Comparison of ENCODE assay signal across 8 cellular contexts in the genomic region with DNA sequence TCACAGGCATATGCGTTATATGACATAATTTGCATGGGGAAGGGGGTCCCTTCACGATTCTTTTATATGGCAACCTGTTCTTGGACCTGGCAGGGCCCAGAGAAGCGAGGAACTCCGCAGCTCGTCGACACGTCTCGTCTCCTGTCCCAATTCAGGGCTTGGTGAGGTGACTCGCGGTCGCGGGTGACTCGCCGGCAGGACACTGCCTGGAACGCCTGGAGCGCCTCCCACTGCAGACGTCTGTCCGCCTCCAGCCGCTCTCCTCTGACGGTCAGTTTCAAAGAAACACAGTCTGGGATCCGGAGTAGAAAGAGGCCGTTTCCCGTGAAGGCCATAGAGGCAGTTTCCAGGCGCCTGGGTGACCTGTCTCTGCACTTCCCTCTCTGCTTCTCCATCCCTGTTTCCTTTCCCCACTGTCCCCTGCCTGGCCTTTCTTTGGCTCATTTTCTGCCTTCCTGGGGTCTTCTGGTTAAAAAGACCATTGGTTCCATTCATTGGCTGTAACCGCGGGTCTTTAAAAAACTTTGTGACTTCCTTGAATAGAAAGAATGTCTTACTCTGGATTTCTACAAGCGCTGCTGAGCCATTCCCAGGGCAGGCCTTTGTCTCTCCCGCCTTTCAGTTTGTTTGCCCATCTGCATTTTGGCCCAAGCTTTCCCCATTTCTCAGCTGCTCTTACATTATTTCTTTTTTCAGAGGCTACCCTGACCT. TPM values are rescaled to one million over a fixed set of nuclear protein-coding genes. Genes with fewer than 3 reads are reported as not detected.
A peak's percentile ranks its signal among the peaks of the same experiment; 100 is the strongest.
DNase-seq lines count a peak whose midpoint lies in the region; ATAC-seq and TF ChIP-seq lines count a peak whose summit lies in the region.

No MANE protein-coding gene starts in this region.

- no peaks in the 10 kb centered on the region for H3K27me3 Mint-ChIP-seq in WTC11 (ENCODE audit: low read depth)

- CTCF ChIA-PET in WTC11 (lab: Charles Lee) = interaction anchor here (1.0 to 3.1 kb wide), 6 partner anchors 18 to 145 kb away, joined by 3 to 23 read pairs (median 5); no protein-coding TSS in a partner anchor

- H3K9me3 ChIP-seq in ES-I3 (ENCODE audit: control insufficient read depth, insufficient read depth, low read length) = no peaks in the 10 kb centered on the region

- intact Hi-C loops in left ventricle myocardium superior (cut with micrococcal nuclease) = loop anchor here (10.0 kb wide), 1 partner anchor 95 kb away; no protein-coding TSS in a partner anchor

- H3K9me3 Mint-ChIP-seq in WTC11 = no peaks in the 10 kb centered on the region

- no peaks in the 10 kb centered on the region for H3K27me3 ChIP-seq in rectal smooth muscle tissue (ENCODE audit: control insufficient read depth, insufficient read depth, low read length)

- TF ChIP-seq CTCF in WTC11 (IDR thresholded peaks at IDR 0.05) = no peak

- DNase-seq in WTC11 (ENCODE audit: low spot score) (no peak), left ventricle myocardium superior (peak; percentile 58), NCI-H2196 (lab: John Stamatoyannopoulos, UW; ENCODE audit: unreplicated experiment) (no peak), GM19238 (ENCODE audit: insufficient read length, low spot score) (no peak), GM19240 (ENCODE audit: insufficient read length, low spot score) (no peak)

- H3K27ac Mint-ChIP-seq in WTC11 = peak overlapping the region; percentile 85

- H3K27ac ChIP-seq in rectal smooth muscle tissue (ENCODE audit: low read depth, low read length) = no peak overlapping the region

- H3K4me1 ChIP-seq in ES-I3 (ENCODE audit: insufficient read depth, low read length) (peaks cover 38% of the 10 kb centered on the region), rectal smooth muscle tissue (ENCODE audit: control insufficient read depth, insufficient read depth, low read length) (peaks cover 2% of the 10 kb centered on the region)

- H3K9ac ChIP-seq in ES-I3 (ENCODE audit: low read depth, low read length) (peak overlapping the region; percentile 89), rectal smooth muscle tissue (ENCODE audit: low read length) (no peak overlapping the region)

- H3K36me3 ChIP-seq in ES-I3 (ENCODE audit: insufficient read depth, low read length) (peaks cover 47% of the 10 kb centered on the region), rectal smooth muscle tissue (ENCODE audit: control insufficient read depth, insufficient read depth, low read length) (peaks cover 3% of the 10 kb centered on the region)

- POLR2A ChIA-PET in WTC11 (lab: Charles Lee) = interaction anchor here (0.7 to 2.5 kb wide), 5 partner anchors 13 to 121 kb away, joined by 3 to 17 read pairs (median 4); no protein-coding TSS in a partner anchor

- H3K36me3 Mint-ChIP-seq in WTC11 = peaks cover 38% of the 10 kb centered on the region

- peaks cover 41% of the 10 kb centered on the region for H3K4me1 Mint-ChIP-seq in WTC11

- peak overlapping the region; percentile 81 for H3K4me3 Mint-ChIP-seq in WTC11

- ATAC-seq in WTC11 = no peak
- ATAC-seq in left ventricle myocardium superior = no peak
- no peak for ATAC-seq in HG03025 (IDR thresholded peaks at IDR 0.05; ENCODE audit: low FRiP score, unreplicated experiment)

- peak overlapping the region; percentile 88 for H3K4me3 ChIP-seq in rectal smooth muscle tissue (ENCODE audit: low read length)

TF ChIP-seq in WTC11, 78 proteins besides CTCF, POLR2A, EP300 and RAD21 (continues in another document):
- TF ChIP-seq, protein P1, sequence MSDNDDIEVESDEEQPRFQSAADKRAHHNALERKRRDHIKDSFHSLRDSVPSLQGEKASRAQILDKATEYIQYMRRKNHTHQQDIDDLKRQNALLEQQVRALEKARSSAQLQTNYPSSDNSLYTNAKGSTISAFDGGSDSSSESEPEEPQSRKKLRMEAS (CRISPR knock-in tag; IDR thresholded peaks at IDR 0.05) = no peak
- no peak for TF ChIP-seq ETV6 (CRISPR knock-in tag; IDR thresholded peaks at IDR 0.05)
- TF ChIP-seq, protein P2, sequence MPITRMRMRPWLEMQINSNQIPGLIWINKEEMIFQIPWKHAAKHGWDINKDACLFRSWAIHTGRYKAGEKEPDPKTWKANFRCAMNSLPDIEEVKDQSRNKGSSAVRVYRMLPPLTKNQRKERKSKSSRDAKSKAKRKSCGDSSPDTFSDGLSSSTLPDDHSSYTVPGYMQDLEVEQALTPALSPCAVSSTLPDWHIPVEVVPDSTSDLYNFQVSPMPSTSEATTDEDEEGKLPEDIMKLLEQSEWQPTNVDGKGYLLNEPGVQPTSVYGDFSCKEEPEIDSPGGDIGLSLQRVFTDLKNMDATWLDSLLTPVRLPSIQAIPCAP (CRISPR knock-in tag; IDR thresholded peaks at IDR 0.05) = no peak
- TF ChIP-seq, protein P3, sequence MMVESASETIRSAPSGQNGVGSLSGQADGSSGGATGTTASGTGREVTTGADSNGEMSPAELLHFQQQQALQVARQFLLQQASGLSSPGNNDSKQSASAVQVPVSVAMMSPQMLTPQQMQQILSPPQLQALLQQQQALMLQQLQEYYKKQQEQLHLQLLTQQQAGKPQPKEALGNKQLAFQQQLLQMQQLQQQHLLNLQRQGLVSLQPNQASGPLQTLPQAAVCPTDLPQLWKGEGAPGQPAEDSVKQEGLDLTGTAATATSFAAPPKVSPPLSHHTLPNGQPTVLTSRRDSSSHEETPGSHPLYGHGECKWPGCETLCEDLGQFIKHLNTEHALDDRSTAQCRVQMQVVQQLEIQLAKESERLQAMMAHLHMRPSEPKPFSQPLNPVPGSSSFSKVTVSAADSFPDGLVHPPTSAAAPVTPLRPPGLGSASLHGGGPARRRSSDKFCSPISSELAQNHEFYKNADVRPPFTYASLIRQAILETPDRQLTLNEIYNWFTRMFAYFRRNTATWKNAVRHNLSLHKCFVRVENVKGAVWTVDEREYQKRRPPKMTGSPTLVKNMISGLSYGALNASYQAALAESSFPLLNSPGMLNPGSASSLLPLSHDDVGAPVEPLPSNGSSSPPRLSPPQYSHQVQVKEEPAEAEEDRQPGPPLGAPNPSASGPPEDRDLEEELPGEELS (CRISPR knock-in tag; IDR thresholded peaks at IDR 0.05) = no peak
- TF ChIP-seq CREM (CRISPR knock-in tag; IDR thresholded peaks at IDR 0.05) = no peak
- TF ChIP-seq, protein P4, sequence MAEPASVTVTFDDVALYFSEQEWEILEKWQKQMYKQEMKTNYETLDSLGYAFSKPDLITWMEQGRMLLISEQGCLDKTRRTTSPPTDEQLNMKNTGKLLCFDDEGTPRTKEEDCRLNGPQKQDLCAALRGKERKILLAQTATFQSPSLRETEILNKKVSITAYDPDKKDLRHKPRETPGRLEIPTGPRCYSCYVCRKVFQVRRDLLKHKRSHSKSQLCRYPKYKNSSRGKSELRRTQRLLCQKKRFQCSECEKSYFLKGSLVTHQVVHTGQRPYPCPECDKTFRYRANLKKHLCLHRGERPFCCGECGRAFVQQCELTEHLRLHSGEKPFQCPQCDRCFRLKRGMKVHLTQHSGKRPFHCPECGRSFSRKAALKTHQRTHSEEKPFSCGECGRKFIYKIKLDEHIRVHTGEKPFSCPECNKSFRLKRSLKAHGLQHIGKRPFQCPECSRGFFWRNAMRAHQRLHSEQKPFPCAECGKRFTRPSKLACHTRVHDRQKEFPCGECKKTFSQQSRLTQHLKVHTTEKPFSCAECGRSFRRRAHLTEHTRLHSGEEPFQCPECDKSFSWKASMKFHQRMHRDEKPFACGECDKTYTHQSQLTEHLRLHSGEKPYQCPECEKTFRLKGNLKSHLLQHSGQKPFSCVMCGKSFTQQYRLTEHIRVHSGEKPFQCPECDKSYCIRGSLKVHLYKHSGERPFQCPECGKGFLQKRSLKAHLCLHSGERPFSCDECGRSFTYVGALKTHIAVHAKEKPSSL (CRISPR knock-in tag; conservative IDR thresholded peaks at IDR 0.05) = no peak
- TF ChIP-seq JUN (CRISPR knock-in tag; IDR thresholded peaks at IDR 0.05) = no peak
- no peak for TF ChIP-seq FOXK1 (CRISPR knock-in tag; IDR thresholded peaks at IDR 0.05)
- TF ChIP-seq, protein P5, sequence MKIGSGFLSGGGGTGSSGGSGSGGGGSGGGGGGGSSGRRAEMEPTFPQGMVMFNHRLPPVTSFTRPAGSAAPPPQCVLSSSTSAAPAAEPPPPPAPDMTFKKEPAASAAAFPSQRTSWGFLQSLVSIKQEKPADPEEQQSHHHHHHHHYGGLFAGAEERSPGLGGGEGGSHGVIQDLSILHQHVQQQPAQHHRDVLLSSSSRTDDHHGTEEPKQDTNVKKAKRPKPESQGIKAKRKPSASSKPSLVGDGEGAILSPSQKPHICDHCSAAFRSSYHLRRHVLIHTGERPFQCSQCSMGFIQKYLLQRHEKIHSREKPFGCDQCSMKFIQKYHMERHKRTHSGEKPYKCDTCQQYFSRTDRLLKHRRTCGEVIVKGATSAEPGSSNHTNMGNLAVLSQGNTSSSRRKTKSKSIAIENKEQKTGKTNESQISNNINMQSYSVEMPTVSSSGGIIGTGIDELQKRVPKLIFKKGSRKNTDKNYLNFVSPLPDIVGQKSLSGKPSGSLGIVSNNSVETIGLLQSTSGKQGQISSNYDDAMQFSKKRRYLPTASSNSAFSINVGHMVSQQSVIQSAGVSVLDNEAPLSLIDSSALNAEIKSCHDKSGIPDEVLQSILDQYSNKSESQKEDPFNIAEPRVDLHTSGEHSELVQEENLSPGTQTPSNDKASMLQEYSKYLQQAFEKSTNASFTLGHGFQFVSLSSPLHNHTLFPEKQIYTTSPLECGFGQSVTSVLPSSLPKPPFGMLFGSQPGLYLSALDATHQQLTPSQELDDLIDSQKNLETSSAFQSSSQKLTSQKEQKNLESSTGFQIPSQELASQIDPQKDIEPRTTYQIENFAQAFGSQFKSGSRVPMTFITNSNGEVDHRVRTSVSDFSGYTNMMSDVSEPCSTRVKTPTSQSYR (CRISPR knock-in tag; IDR thresholded peaks at IDR 0.05) = no peak
- no peak for TF ChIP-seq TCF7 (CRISPR knock-in tag; IDR thresholded peaks at IDR 0.05; ENCODE audit: low read depth)
- TF ChIP-seq ESRRA (CRISPR knock-in tag; IDR thresholded peaks at IDR 0.05; ENCODE audit: borderline replicate concordance) = no peak
- no peak for TF ChIP-seq NR3C1 (CRISPR knock-in tag; conservative IDR thresholded peaks at IDR 0.05; ENCODE audit: low read depth)
- TF ChIP-seq, protein P6, sequence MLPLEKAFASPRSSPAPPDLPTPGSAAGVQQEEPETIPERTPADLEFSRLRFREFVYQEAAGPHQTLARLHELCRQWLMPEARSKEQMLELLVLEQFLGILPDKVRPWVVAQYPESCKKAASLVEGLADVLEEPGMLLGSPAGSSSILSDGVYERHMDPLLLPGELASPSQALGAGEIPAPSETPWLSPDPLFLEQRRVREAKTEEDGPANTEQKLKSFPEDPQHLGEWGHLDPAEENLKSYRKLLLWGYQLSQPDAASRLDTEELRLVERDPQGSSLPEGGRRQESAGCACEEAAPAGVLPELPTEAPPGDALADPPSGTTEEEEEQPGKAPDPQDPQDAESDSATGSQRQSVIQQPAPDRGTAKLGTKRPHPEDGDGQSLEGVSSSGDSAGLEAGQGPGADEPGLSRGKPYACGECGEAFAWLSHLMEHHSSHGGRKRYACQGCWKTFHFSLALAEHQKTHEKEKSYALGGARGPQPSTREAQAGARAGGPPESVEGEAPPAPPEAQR (CRISPR knock-in tag; IDR thresholded peaks at IDR 0.05) = no peak
- TF ChIP-seq GABPB1 (CRISPR knock-in tag; IDR thresholded peaks at IDR 0.05) = no peak
- no peak for TF ChIP-seq NR1H2 (CRISPR knock-in tag; IDR thresholded peaks at IDR 0.05)

RNA-seq across cellular contexts. Expression of a gene that starts 1.2 kb away (rescaled TPM):
- 34.6 to 55.6 TPM (median 37.7 TPM) in 3 replicates for total RNA-seq in WTC11 (2021)
- 20.9 TPM for total RNA-seq in left ventricle myocardium superior

RNA-seq across cellular contexts. Expression of a gene that starts 54.9 kb away (rescaled TPM):
- 0.39 to 0.90 TPM (median 0.60 TPM) in 3 replicates for total RNA-seq in WTC11 (2021)
- not detected for total RNA-seq in left ventricle myocardium superior
